Comparison of ENCODE assay signal across 23 cellular contexts in genomic region chr3:196142674-196142988, GRCh38.
A peak's percentile ranks its signal among the peaks of the same experiment; 100 is the strongest.
DNase-seq lines count a peak whose midpoint lies in the region; ATAC-seq, FAIRE-seq and TF ChIP-seq lines count a peak whose summit lies in the region.
"Had no signal": no experiment of that assay in that cellular context is flagged by ENCODE, and none has a peak within 500 bp of the region (broad histone marks: within the 10 kb centered on the region; RNA-seq: fewer than 3 reads in every experiment).

No MANE protein-coding gene starts in this region.

- peak overlapping the region; percentile 80 for H3K4me2 ChIP-seq in skeletal muscle satellite cell (ENCODE audit: low read length)
- H3K4me2 ChIP-seq: KMS-11 had no signal

- no peak for ATAC-seq in HG02840 (IDR thresholded peaks at IDR 0.05; ENCODE audit: low FRiP score, unreplicated experiment)
- no peak for ATAC-seq in HG02571 (IDR thresholded peaks at IDR 0.05; ENCODE audit: unreplicated experiment)
- ATAC-seq in GM21717 (IDR thresholded peaks at IDR 0.05; ENCODE audit: unreplicated experiment) = no peak
- ATAC-seq: naive thymus-derived CD8-positive, alpha-beta T cell had no signal

- H3K36me3 ChIP-seq in CD8-positive, alpha-beta memory T cell (ENCODE audit: insufficient read depth, low read length) = no peaks in the 10 kb centered on the region
- H3K36me3 ChIP-seq in kidney (ENCODE audit: control insufficient read depth in 1 of 2, insufficient read depth in 2 of 2, low read length in 2 of 2) = no peaks in the 10 kb centered on the region
- H3K36me3 ChIP-seq in skeletal muscle satellite cell (ENCODE audit: insufficient read depth, low read length) = no peaks in the 10 kb centered on the region
- H3K36me3 ChIP-seq: cardiac muscle cell, left lung, SJCRH30, thyroid gland had no signal

- POLR2A ChIA-PET in CD8-positive, alpha-beta memory T cell (lab: Charles Lee) = interaction anchor here (0.6 kb wide), 1 partner anchor 96 kb away, joined by 8 read pairs; no protein-coding TSS in a partner anchor
- POLR2A ChIA-PET in RWPE1 (lab: Yijun Ruan, JAX; ENCODE audit: low non-redundant PET) = interaction anchor here (0.7 kb wide), 1 partner anchor 20 kb away, joined by 5 read pairs; no protein-coding TSS in a partner anchor

- H3K4me3 Mint-ChIP-seq in CD8-positive, alpha-beta memory T cell = no peak overlapping the region
- H3K4me3 Mint-ChIP-seq: activated naive CD8-positive, alpha-beta T cell treated with anti-CD3 and anti-CD28 coated beads, Interleukin-2, amount 10 ng/mL, durations not matched to agents 7 days and 5 days; activated T-cell treated with anti-CD3 and anti-CD28 coated beads, Interleukin-2, amount 50 U/mL, for 24 hours; naive thymus-derived CD8-positive, alpha-beta T cell had no signal

- peak overlapping the region in 2 of 8 donors; percentile 54 to 57 for H3K27ac Mint-ChIP-seq in CD8-positive, alpha-beta memory T cell
- H3K27ac Mint-ChIP-seq: activated naive CD8-positive, alpha-beta T cell treated with anti-CD3 and anti-CD28 coated beads, Interleukin-2, amount 10 ng/mL, durations not matched to agents 7 days and 5 days; activated T-cell treated with anti-CD3 and anti-CD28 coated beads, Interleukin-2, amount 50 U/mL, for 24 hours; naive thymus-derived CD8-positive, alpha-beta T cell had no signal

- H3K27me3 Mint-ChIP-seq in CD8-positive, alpha-beta memory T cell = peaks cover 0 to 1% of the 10 kb centered on the region in 2 donors
- H3K27me3 Mint-ChIP-seq: activated T-cell treated with anti-CD3 and anti-CD28 coated beads, Interleukin-2, amount 50 U/mL, for 24 hours had no signal

- no peaks in the 10 kb centered on the region for H3K36me3 Mint-ChIP-seq in CD8-positive, alpha-beta memory T cell
- H3K36me3 Mint-ChIP-seq: naive thymus-derived CD8-positive, alpha-beta T cell had no signal

- CTCF ChIA-PET in CD8-positive, alpha-beta memory T cell (lab: Charles Lee) = no interaction called here
- CTCF ChIA-PET in RWPE1 (lab: Yijun Ruan, JAX) = interaction anchor here (0.6 to 1.2 kb wide), 3 partner anchors 21 to 33 kb away, joined by 4 read pairs; no protein-coding TSS in a partner anchor

- H3K9me3 ChIP-seq in CD8-positive, alpha-beta memory T cell (ENCODE audit: low read length) = no peaks in the 10 kb centered on the region
- H3K9me3 ChIP-seq in kidney (ENCODE audit: control insufficient read depth in 1 of 2, low read length in 2 of 2) = no peaks in the 10 kb centered on the region
- no peaks in the 10 kb centered on the region for H3K9me3 ChIP-seq in skeletal muscle satellite cell (replicated peaks; ENCODE audit: low read length)
- H3K9me3 ChIP-seq: left lung, SJCRH30, thyroid gland had no signal

- H3K9ac ChIP-seq in kidney (ENCODE audit: low read length in 2 of 2) = peak overlapping the region in 1 of 2 donors; percentile 4
- H3K9ac ChIP-seq in skeletal muscle satellite cell (ENCODE audit: low read depth, low read length) = no peak overlapping the region
- H3K9ac ChIP-seq: KMS-11 had no signal

- intact Hi-C loops in kidney (cut with DNase I) = no loop called here

- no peak for FAIRE-seq in kidney (lab: Jason Lieb, UNC)
- FAIRE-seq: GM12892 had no signal

- peaks cover 10 to 20% (median 14%) of the 10 kb centered on the region in 3 donors for H3K4me1 Mint-ChIP-seq in CD8-positive, alpha-beta memory T cell
- H3K4me1 Mint-ChIP-seq: activated naive CD8-positive, alpha-beta T cell treated with anti-CD3 and anti-CD28 coated beads, Interleukin-2, amount 10 ng/mL, durations not matched to agents 7 days and 5 days had no signal

- no peaks in the 10 kb centered on the region for H3K9me3 Mint-ChIP-seq in CD8-positive, alpha-beta memory T cell
- H3K9me3 Mint-ChIP-seq: activated naive CD8-positive, alpha-beta T cell treated with anti-CD3 and anti-CD28 coated beads, Interleukin-2, amount 10 ng/mL, durations not matched to agents 7 days and 5 days; activated T-cell treated with anti-CD3 and anti-CD28 coated beads, Interleukin-2, amount 50 U/mL, for 24 hours; naive thymus-derived CD8-positive, alpha-beta T cell had no signal

- no peaks in the 10 kb centered on the region for H3K4me1 ChIP-seq in CD8-positive, alpha-beta memory T cell (ENCODE audit: insufficient read depth, low read length)
- H3K4me1 ChIP-seq in kidney (ENCODE audit: control insufficient read depth in 1 of 2, insufficient read depth in 1 of 2, low read depth in 1 of 2, low read length in 2 of 2) = peaks cover 0 to 10% of the 10 kb centered on the region in 2 donors
- H3K4me1 ChIP-seq in skeletal muscle satellite cell (ENCODE audit: control insufficient read depth, insufficient read depth, low read length) = peaks cover 11% of the 10 kb centered on the region

- H3K4me3 ChIP-seq in CD8-positive, alpha-beta memory T cell (ENCODE audit: low read length) = no peak overlapping the region
- H3K4me3 ChIP-seq in kidney (ENCODE audit: low read length in 2 of 2) (peak overlapping the region; percentile 10 to 38), skeletal muscle satellite cell (ENCODE audit: low read length) (peak overlapping the region; percentile 51)
- H3K4me3 ChIP-seq: cardiac muscle cell, left lung, SJCRH30, thyroid gland had no signal

- H3K27me3 ChIP-seq in CD8-positive, alpha-beta memory T cell (ENCODE audit: insufficient read depth, low read length, poor library complexity, severe bottlenecking) = no peaks in the 10 kb centered on the region
- peaks cover 32% of the 10 kb centered on the region for H3K27me3 ChIP-seq in skeletal muscle satellite cell (ENCODE audit: control insufficient read depth, insufficient read depth, low read length)
- H3K27me3 ChIP-seq: cardiac muscle cell, left lung, SJCRH30, thyroid gland had no signal

- no peak for DNase-seq in CD8-positive, alpha-beta memory T cell
- DNase-seq in RWPE1 (ENCODE audit: low spot score) (peak; percentile 26), kidney (no peak)
- DNase-seq in stimulated activated naive CD4-positive, alpha-beta T cell treated with Interleukin-2 at 50 U/mL for 16 hours (lab: John Stamatoyannopoulos, UW) = no peak
- DNase-seq: activated CD4-positive, alpha-beta T cell treated with anti-CD3 and anti-CD28 coated beads, Interleukin-2, amount 50 U/mL, for 1 hour; activated naive CD8-positive, alpha-beta T cell treated with anti-CD3 and anti-CD28 coated beads, Interleukin-2, amount 10 ng/mL, durations not matched to agents 7 days and 5 days; activated T-cell treated with anti-CD3 and anti-CD28 coated beads, Interleukin-2, amount 50 U/mL, for 24 hours; effector memory CD4-positive, alpha-beta T cell; naive thymus-derived CD8-positive, alpha-beta T cell; NCI-H1417; NCI-H345; stimulated activated CD4-positive, alpha-beta T cell treated with anti-CD3 and anti-CD28 coated beads, Interleukin-4, amount 100 ng/mL, for 1 hour; stimulated activated CD8-positive, alpha-beta memory T cell treated with anti-CD3 and anti-CD28 coated beads, Interleukin-4, amount 100 ng/mL, for 48 hours had no signal

- TF ChIP-seq CTCF in RWPE1 (conservative IDR thresholded peaks at IDR 0.05; ENCODE audit: low read depth) (no peak), kidney (IDR thresholded peaks at IDR 0.05; ENCODE audit: borderline replicate concordance, extremely low read depth, insufficient read depth) (no peak)

- H3K27ac ChIP-seq in CD8-positive, alpha-beta memory T cell (ENCODE audit: low read depth, low read length) = peak overlapping the region; percentile 83
- H3K27ac ChIP-seq in RWPE1 (peak overlapping the region; percentile 81), kidney (ENCODE audit: low read depth in 2 of 2, low read length in 2 of 2) (peak overlapping the region; percentile 72 to 95)
- H3K27ac ChIP-seq: cardiac muscle cell, KMS-11, left lung, SJCRH30 had no signal
